9 cellular contexts compared by ENCODE assay signal in genomic region chr6:31308050-31308844, GRCh38. TPM values are rescaled to one million over a fixed set of nuclear protein-coding genes. Genes with fewer than 3 reads are reported as not detected.
DNase-seq lines count a peak whose midpoint lies in the region; ATAC-seq, FAIRE-seq and TF ChIP-seq lines count a peak whose summit lies in the region.
"Had no signal": no experiment of that assay in that cellular context is flagged by ENCODE, and none has a peak within 500 bp of the region (broad histone marks: within the 10 kb centered on the region; RNA-seq: fewer than 3 reads in every experiment).

No MANE protein-coding gene starts in this region.

- H3K79me2 ChIP-seq in MM.1S (ENCODE audit: low read length), result no peaks in the 10 kb centered on the region

- 2 to 13% (median 7%) methylated on average over 21 to 56 of the region's 57 CpGs for WGBS in spleen, 5 donors

- intact Hi-C loops in Right ventricle myocardium inferior (cut with DNase I) (no loop called here), spleen (cut with DNase I; ENCODE audit: low total_unique reads) (no loop called here)

- no peaks in the 10 kb centered on the region for H3F3A ChIP-seq in MM.1S (ENCODE audit: insufficient read depth, low read length)

- H3K9me2 ChIP-seq in MM.1S (replicated peaks; ENCODE audit: insufficient read depth, low read length), result no peaks in the 10 kb centered on the region

- H3K27me3 ChIP-seq in MM.1S (replicated peaks; ENCODE audit: insufficient read depth, low read length) (no peaks in the 10 kb centered on the region), spleen (replicated peaks in 1 of 7) (peaks cover 0 to 31% (median 3%) of the 10 kb centered on the region in 7 donors)

- TF ChIP-seq CTCF in MM.1S (IDR thresholded peaks at IDR 0.05; ENCODE audit: low read length), result no peak
- TF ChIP-seq CTCF in spleen (IDR thresholded peaks at IDR 0.05 in 8 of 11, conservative IDR thresholded peaks at IDR 0.05 in 3 of 11), result no peak

- H3K9me3 ChIP-seq in MM.1S (replicated peaks; ENCODE audit: insufficient read depth, low read length) (no peaks in the 10 kb centered on the region), spleen (no peaks in the 10 kb centered on the region)

- TF ChIP-seq POLR2A in spleen (IDR thresholded peaks at IDR 0.05), result no peak

- H3K4me1 ChIP-seq in MM.1S (ENCODE audit: low read length) (no peaks in the 10 kb centered on the region), spleen (peaks cover 0 to 19% (median 9%) of the 10 kb centered on the region in 6 donors)

- no peak for FAIRE-seq in frontal cortex (lab: Jason Lieb, UNC)
- FAIRE-seq: islet of Langerhans had no signal

- no peak overlapping the region for H3K9ac ChIP-seq in MM.1S (ENCODE audit: low read length)

- no peak overlapping the region for H3K27ac ChIP-seq in MM.1S (ENCODE audit: low read length)
- peak overlapping the region in 3 of 8 donors; percentile 25 to 62 (median 48) for H3K27ac ChIP-seq in spleen

- H2AFZ ChIP-seq in MM.1S (ENCODE audit: low read length), result peak overlapping the region; percentile 59

- peak; percentile 31 for ATAC-seq in Right ventricle myocardium inferior
- ATAC-seq in HG03135 (IDR thresholded peaks at IDR 0.05; ENCODE audit: unreplicated experiment), result no peak

- DNase-seq in MM.1S (peak; percentile 67), Right ventricle myocardium inferior (ENCODE audit: missing footprints) (peak; percentile 78), spleen (peak; percentile 89), NCI-H748 treated with DMSO at 0.1 percent for 48 hours (lab: John Stamatoyannopoulos, UW) (no peak), frontal cortex (ENCODE audit: low spot score in 2 of 2) (no peak), D341Med (ENCODE audit: low spot score) (no peak)
- peak; percentile 78 for DNase-seq in activated CD8-positive, alpha-beta memory T cell treated with anti-CD3 and anti-CD28 coated beads, Interleukin-2, amount 50 U/mL, for 4 hours

- H3K4me2 ChIP-seq in MM.1S (ENCODE audit: low read depth, low read length), result peak overlapping the region; percentile 57

- H3K4me3 ChIP-seq in MM.1S (ENCODE audit: low read length), result peak overlapping the region; percentile 52
- peak overlapping the region in 7 of 8 donors; percentile 31 to 77 (median 48) for H3K4me3 ChIP-seq in spleen

- H3K36me3 ChIP-seq in MM.1S (replicated peaks; ENCODE audit: insufficient read depth, low read length) (no peaks in the 10 kb centered on the region), spleen (no peaks in the 10 kb centered on the region)

- no peaks in the 10 kb centered on the region for H4K20me1 ChIP-seq in MM.1S (ENCODE audit: insufficient read depth, low read length)

RNA-seq across cellular contexts. Expression of gene HLA-C, which starts 36.4 kb away (rescaled TPM):
- total RNA-seq in Right ventricle myocardium inferior, result 185 TPM
- total RNA-seq in spleen, result 1,000 to 10,000 TPM in 5 of 7 donors, 100 to 1,000 TPM in 2; 484 to 2,036 (median 1,738) TPM
- polyA plus RNA-seq in spleen, result 100 to 1,000 TPM; 368 to 960 (median 400) TPM
- total RNA-seq in frontal cortex, result 22.0 TPM

RNA-seq across cellular contexts. Expression of gene HLA-B, which starts 48.7 kb away (rescaled TPM):
- total RNA-seq in Right ventricle myocardium inferior, result 465 TPM
- 1,000 to 10,000 TPM; 3,415 to 5,675 (median 4,969) TPM for total RNA-seq in spleen
- 1,000 to 10,000 TPM; 2,503 to 3,140 (median 2,736) TPM for polyA plus RNA-seq in spleen
- total RNA-seq in frontal cortex, result 41.6 TPM

Comparison
In these comparisons a context has a peak if more than half of its experiments do, and no peak if none do; other contexts are left out.
1. DNase-seq: peak in MM.1S (single experiment), activated CD8-positive, alpha-beta memory T cell treated with anti-CD3 and anti-CD28 coated beads, Interleukin-2, amount 50 U/mL, for 4 hours (single experiment), Right ventricle myocardium inferior (single experiment) and spleen (single experiment); none in NCI-H748 treated with DMSO at 0.1 percent for 48 hours (single experiment), frontal cortex (0 of 2) and D341Med (single experiment).
2. RNA of gene HLA-B, which starts 48.7 kb away (total RNA-seq): 3,415 to 5,675 TPM in spleen and 465 TPM in Right ventricle myocardium inferior (single experiment); 41.6 TPM in frontal cortex (single experiment); every median in the first group is over 10 times any median in the second.